19 cellular contexts compared by ENCODE assay signal in the genomic region with DNA sequence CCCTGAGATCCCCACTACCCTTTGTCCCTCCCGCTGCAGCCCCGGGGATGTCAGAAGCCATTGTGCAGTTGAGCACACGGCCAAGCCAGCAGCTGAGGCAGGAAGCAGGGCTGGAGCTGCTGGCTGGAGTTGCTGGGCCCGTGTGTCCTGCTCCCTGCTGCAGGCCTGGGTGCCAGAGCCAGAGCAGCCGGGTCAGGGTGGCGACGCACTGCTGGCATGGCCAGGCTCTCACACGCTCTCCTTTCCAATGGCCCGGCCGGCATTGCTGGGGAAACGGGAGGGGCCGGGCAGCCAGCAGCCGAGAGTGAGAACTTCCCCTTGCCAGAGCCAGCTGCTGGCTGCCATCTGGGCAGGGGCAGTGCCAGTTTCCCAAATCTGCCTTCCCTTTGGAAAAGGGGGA.
A peak's percentile ranks its signal among the peaks of the same experiment; 100 is the strongest.
DNase-seq lines count a peak whose midpoint lies in the region; ATAC-seq and TF ChIP-seq lines count a peak whose summit lies in the region.
"Had no signal": no experiment of that assay in that cellular context is flagged by ENCODE, and none has a peak within 500 bp of the region (broad histone marks: within the 10 kb centered on the region; RNA-seq: fewer than 3 reads in every experiment).

No MANE protein-coding gene starts in this region.

- ATAC-seq in GM23338: no peak; the same call in 2 of the 3 replicates
- ATAC-seq: foreskin keratinocyte had no signal

- H3K27me3 Mint-ChIP-seq in GM23338 (ENCODE audit: insufficient read depth, low read depth, poor library complexity): peaks cover 2% of the 10 kb centered on the region
- peaks cover 2 to 4% of the 10 kb centered on the region in 2 donors for H3K27me3 Mint-ChIP-seq in CD8-positive, alpha-beta memory T cell
- H3K27me3 Mint-ChIP-seq: CD4-positive, alpha-beta T cell had no signal

- H3K36me3 Mint-ChIP-seq in GM23338 (ENCODE audit: low read depth): no peaks in the 10 kb centered on the region
- no peaks in the 10 kb centered on the region for H3K36me3 Mint-ChIP-seq in CD8-positive, alpha-beta memory T cell

- DNase-seq in GM23338 (ENCODE audit: low spot score) (no peak), cerebellar cortex (ENCODE audit: low spot score) (peak; percentile 4), hippocampal formation (lab: John Stamatoyannopoulos, UW) (peak; percentile 54 to 66), putamen (ENCODE audit: low spot score) (peak; percentile 80), T1000 (lab: John Stamatoyannopoulos, UW) (no peak), H4 (ENCODE audit: low spot score) (no peak)
- no peak for DNase-seq in CD8-positive, alpha-beta memory T cell
- no peak for DNase-seq in activated CD4-positive, alpha-beta T cell treated with anti-CD3 and anti-CD28 coated beads for 48 hours
- DNase-seq: activated CD4-positive, alpha-beta T cell treated with anti-CD3 and anti-CD28 coated beads for 1 hour; activated effector memory CD4-positive, alpha-beta T cell treated with anti-CD3 and anti-CD28 coated beads, Interleukin-2, amount 50 U/mL, for 16 hours; CD4-positive, alpha-beta T cell; foreskin keratinocyte; NCI-H1417 treated with DMSO at 0.1 percent for 48 hours; NCI-H226; nephron progenitor cell; stimulated activated CD4-positive, alpha-beta T cell treated with anti-CD3 and anti-CD28 coated beads, Interleukin-1b, Interleukin-23, amount 100 ng/mL, for 48 hours; T-helper 2 cell had no signal

- no peaks in the 10 kb centered on the region for H3K27me3 ChIP-seq in GM23338 (ENCODE audit: insufficient read depth)
- no peaks in the 10 kb centered on the region for H3K27me3 ChIP-seq in CD8-positive, alpha-beta memory T cell (ENCODE audit: insufficient read depth, low read length, poor library complexity, severe bottlenecking)
- H3K27me3 ChIP-seq: ascending aorta, foreskin keratinocyte had no signal

- H3K9me2 ChIP-seq in GM23338 (ENCODE audit: insufficient read depth): no peaks in the 10 kb centered on the region

- POLR2A ChIA-PET in CD8-positive, alpha-beta memory T cell (lab: Charles Lee): no interaction called here

- no peak for TF ChIP-seq CTCF in GM23338 (conservative IDR thresholded peaks at IDR 0.05; ENCODE audit: low read depth in 2 of 2)

- no peaks in the 10 kb centered on the region for H3K9me3 ChIP-seq in CD8-positive, alpha-beta memory T cell (ENCODE audit: low read length)
- H3K9me3 ChIP-seq: ascending aorta had no signal

- no peaks in the 10 kb centered on the region for H3K9me3 Mint-ChIP-seq in GM23338
- H3K9me3 Mint-ChIP-seq in CD8-positive, alpha-beta memory T cell: no peaks in the 10 kb centered on the region
- H3K9me3 Mint-ChIP-seq: nephron progenitor cell had no signal

- H3K27ac ChIP-seq in GM23338 (ENCODE audit: low read depth): no peak overlapping the region
- no peak overlapping the region for H3K27ac ChIP-seq in CD8-positive, alpha-beta memory T cell (ENCODE audit: low read depth, low read length)
- H3K27ac ChIP-seq: ascending aorta, foreskin keratinocyte had no signal

- no peaks in the 10 kb centered on the region for H3K4me1 Mint-ChIP-seq in GM23338
- no peaks in the 10 kb centered on the region for H3K4me1 Mint-ChIP-seq in CD8-positive, alpha-beta memory T cell
- H3K4me1 Mint-ChIP-seq: nephron progenitor cell had no signal

- H3K4me3 ChIP-seq in GM23338: no peak overlapping the region
- H3K4me3 ChIP-seq in CD8-positive, alpha-beta memory T cell (ENCODE audit: low read length): no peak overlapping the region
- H3K4me3 ChIP-seq: ascending aorta, lung had no signal

- peak overlapping the region; percentile 86; the same call in 1 of the 2 replicates for H2AFZ ChIP-seq in GM23338

- CTCF ChIA-PET in CD8-positive, alpha-beta memory T cell (lab: Charles Lee): no interaction called here

- no peaks in the 10 kb centered on the region for H3K36me3 ChIP-seq in GM23338 (ENCODE audit: insufficient read depth)
- H3K36me3 ChIP-seq in CD8-positive, alpha-beta memory T cell (ENCODE audit: insufficient read depth, low read length): no peaks in the 10 kb centered on the region
- H3K36me3 ChIP-seq: ascending aorta had no signal

- no peak overlapping the region for H3K4me2 ChIP-seq in GM23338

- no peak overlapping the region for H3K4me3 Mint-ChIP-seq in GM23338
- H3K4me3 Mint-ChIP-seq in CD8-positive, alpha-beta memory T cell: no peak overlapping the region
- H3K4me3 Mint-ChIP-seq: CD4-positive, alpha-beta T cell; nephron progenitor cell had no signal

- no peaks in the 10 kb centered on the region for H3F3A ChIP-seq in GM23338 (replicated peaks; ENCODE audit: low read depth)

- H3K27ac Mint-ChIP-seq in GM23338: no peak overlapping the region
- H3K27ac Mint-ChIP-seq in CD8-positive, alpha-beta memory T cell: no peak overlapping the region
- H3K27ac Mint-ChIP-seq: CD4-positive, alpha-beta T cell; nephron progenitor cell had no signal

- H3K4me1 ChIP-seq in GM23338 (ENCODE audit: insufficient read depth): no peaks in the 10 kb centered on the region
- no peaks in the 10 kb centered on the region for H3K4me1 ChIP-seq in CD8-positive, alpha-beta memory T cell (ENCODE audit: insufficient read depth, low read length)
- H3K4me1 ChIP-seq: ascending aorta, foreskin keratinocyte had no signal

- H3K79me2 ChIP-seq in GM23338 (replicated peaks; ENCODE audit: insufficient read depth): no peaks in the 10 kb centered on the region

- H4K20me1 ChIP-seq in GM23338 (replicated peaks; ENCODE audit: insufficient read depth): no peaks in the 10 kb centered on the region

TF ChIP-seq in GM23338, 12 proteins besides CTCF, POLR2A, EP300 and RAD21:
- TF ChIP-seq ZNF331 (CRISPR knock-in tag; IDR thresholded peaks at IDR 0.05; ENCODE audit: low read depth) (no peak), STAT1 (IDR thresholded peaks at IDR 0.05; ENCODE audit: unreplicated experiment) (no peak), CREB1 (CRISPR knock-in tag; IDR thresholded peaks at IDR 0.05; ENCODE audit: low read depth) (no peak), NANOG (IDR thresholded peaks at IDR 0.05; ENCODE audit: borderline replicate concordance) (no peak)
- TF ChIP-seq, protein P1, sequence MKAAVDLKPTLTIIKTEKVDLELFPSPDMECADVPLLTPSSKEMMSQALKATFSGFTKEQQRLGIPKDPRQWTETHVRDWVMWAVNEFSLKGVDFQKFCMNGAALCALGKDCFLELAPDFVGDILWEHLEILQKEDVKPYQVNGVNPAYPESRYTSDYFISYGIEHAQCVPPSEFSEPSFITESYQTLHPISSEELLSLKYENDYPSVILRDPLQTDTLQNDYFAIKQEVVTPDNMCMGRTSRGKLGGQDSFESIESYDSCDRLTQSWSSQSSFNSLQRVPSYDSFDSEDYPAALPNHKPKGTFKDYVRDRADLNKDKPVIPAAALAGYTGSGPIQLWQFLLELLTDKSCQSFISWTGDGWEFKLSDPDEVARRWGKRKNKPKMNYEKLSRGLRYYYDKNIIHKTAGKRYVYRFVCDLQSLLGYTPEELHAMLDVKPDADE (IDR thresholded peaks at IDR 0.05): no peak
TF ChIP-seq in GM23338: peak in this region for 0.

Comparison
In these comparisons a context has a peak if more than half of its experiments do, and no peak if none do; other contexts are left out.
1. DNase-seq: peak in cerebellar cortex (single experiment), hippocampal formation (2 of 2) and putamen (single experiment); none in GM23338 (single experiment), CD8-positive, alpha-beta memory T cell (0 of 5), T1000 (single experiment), H4 (single experiment) and activated CD4-positive, alpha-beta T cell treated with anti-CD3 and anti-CD28 coated beads for 48 hours (single experiment).